Comparison of ENCODE assay signal across 9 cellular contexts in genomic region chr2:21054011-21054410, GRCh38. TPM values are rescaled to one million over a fixed set of nuclear protein-coding genes. Genes with fewer than 3 reads are reported as not detected.
"Had no signal": no experiment of that assay in that cellular context is flagged by ENCODE, and none has a peak within 500 bp of the region (broad histone marks: within the 10 kb centered on the region; RNA-seq: fewer than 3 reads in every experiment).

No MANE protein-coding gene starts in this region.

- H3K4me3 ChIP-seq: GM23248, HAP-1, K562 had no signal

- ATAC-seq: HCT116, K562 had no signal

- H3K9ac ChIP-seq: GM23248 had no signal

- DNase-seq: GM23248, H7, IMR-90, KG1 had no signal

- H2AFZ ChIP-seq: GM23248 had no signal

- FAIRE-seq: K562 had no signal

- H3K4me1 ChIP-seq: HAP-1 had no signal

- H3K9me3 ChIP-seq: HAP-1 had no signal

- H3K36me3 ChIP-seq: HAP-1 had no signal

- H3K27ac ChIP-seq: GM23248 had no signal

RNA-seq across cellular contexts. Expression of gene APOB, which starts 10.1 kb away (rescaled TPM):
- total RNA-seq: GM23248, H4, HT-29 had no signal
- polyA plus RNA-seq: GM23248, IMR-90, K562 had no signal
